17 cellular contexts compared by ENCODE assay signal in the genomic region with DNA sequence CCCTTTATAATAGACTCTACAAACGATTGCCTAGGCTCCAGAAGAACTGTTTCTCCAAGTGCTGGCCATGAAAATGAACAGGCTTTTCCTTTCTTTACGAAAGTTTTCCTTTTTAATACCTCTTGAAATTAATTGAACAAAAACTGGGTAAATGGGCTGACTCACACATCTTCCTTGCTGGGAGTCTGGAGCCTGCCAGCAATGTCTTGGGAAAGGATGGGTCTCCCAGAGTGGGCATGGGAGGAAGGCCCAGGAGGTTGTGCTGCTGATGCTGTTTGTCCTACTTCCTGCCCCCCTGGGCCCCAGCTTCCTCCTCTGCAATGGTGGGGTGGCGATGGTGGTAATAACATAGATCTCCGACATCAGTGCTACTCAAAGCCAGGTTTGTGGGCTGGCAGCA.
"Had no signal": no experiment of that assay in that cellular context is flagged by ENCODE, and none has a peak within 500 bp of the region (broad histone marks: within the 10 kb centered on the region; RNA-seq: fewer than 3 reads in every experiment).

No MANE protein-coding gene starts in this region.

- H3K4me1 Mint-ChIP-seq: natural killer cell had no signal

- H3K9ac ChIP-seq: parathyroid adenoma had no signal

- H3K4me3 ChIP-seq: cardiac muscle cell, esophagus squamous epithelium, thyroid gland had no signal

- H3K27ac ChIP-seq: cardiac muscle cell, esophagus squamous epithelium, foreskin keratinocyte, neutrophil, parathyroid adenoma, thyroid gland had no signal

- H3K36me3 Mint-ChIP-seq: activated naive CD4-positive, alpha-beta T cell treated with anti-CD3 and anti-CD28 coated beads, Interleukin-2, amount 50 U/mL, for 24 hours; natural killer cell had no signal

- ATAC-seq: foreskin keratinocyte, left cardiac atrium, natural killer cell had no signal

- H3K9me3 ChIP-seq: esophagus squamous epithelium, neutrophil, thyroid gland had no signal

- H3K79me2 ChIP-seq: parathyroid adenoma had no signal

- H3K4me3 Mint-ChIP-seq: activated naive CD4-positive, alpha-beta T cell treated with anti-CD3 and anti-CD28 coated beads, Interleukin-2, amount 50 U/mL, for 24 hours; dendritic cell treated with granulocyte-macrophage colony-stimulating factor and Interleukin-4, amounts not matched to agents 40 ng/mL and 50 ng/mL, for 4 days; natural killer cell had no signal

- H3K4me1 ChIP-seq: foreskin keratinocyte, parathyroid adenoma had no signal

- DNase-seq: activated CD4-positive, alpha-beta T cell treated with anti-CD3 and anti-CD28 coated beads, Interleukin-2, amount 50 U/mL, for 48 hours; activated gamma-delta T cell; effector CD8-positive, alpha-beta T cell; esophagus squamous epithelium; foreskin keratinocyte; hippocampal formation; left cardiac atrium; mesendoderm; natural killer cell; stimulated activated CD8-positive, alpha-beta memory T cell treated with anti-CD3 and anti-CD28 coated beads, Interleukin-4, amount 100 ng/mL, for 48 hours; stimulated activated naive CD4-positive, alpha-beta T cell; thyroid gland had no signal

- H3K27me3 Mint-ChIP-seq: activated naive CD4-positive, alpha-beta T cell treated with anti-CD3 and anti-CD28 coated beads, Interleukin-2, amount 50 U/mL, for 24 hours had no signal

- H3K27me3 ChIP-seq: cardiac muscle cell, neutrophil, thyroid gland had no signal

- H3K9me3 Mint-ChIP-seq: activated naive CD4-positive, alpha-beta T cell treated with anti-CD3 and anti-CD28 coated beads, Interleukin-2, amount 50 U/mL, for 24 hours; dendritic cell treated with granulocyte-macrophage colony-stimulating factor and Interleukin-4, amounts not matched to agents 40 ng/mL and 50 ng/mL, for 4 days; natural killer cell had no signal

- H3K27ac Mint-ChIP-seq: activated naive CD4-positive, alpha-beta T cell treated with anti-CD3 and anti-CD28 coated beads, Interleukin-2, amount 50 U/mL, for 24 hours; dendritic cell treated with granulocyte-macrophage colony-stimulating factor and Interleukin-4, amounts not matched to agents 40 ng/mL and 50 ng/mL, for 4 days; natural killer cell had no signal

- H3K36me3 ChIP-seq: cardiac muscle cell, esophagus squamous epithelium, neutrophil, thyroid gland had no signal

- H2AFZ ChIP-seq: parathyroid adenoma had no signal
